Comparison of ENCODE assay signal across 8 cellular contexts in genomic region chr7:150737265-150738055, GRCh38. TPM values are rescaled to one million over a fixed set of nuclear protein-coding genes. Genes with fewer than 3 reads are reported as not detected.
A peak's percentile ranks its signal among the peaks of the same experiment; 100 is the strongest.
DNase-seq lines count a peak whose midpoint lies in the region; ATAC-seq, FAIRE-seq and TF ChIP-seq lines count a peak whose summit lies in the region.

Gene GIMAP5, plus strand, starts transcription at chr7:150737418. Its CDS starts 3,467 bp downstream, at chr7:150740885.

- H3K9ac ChIP-seq in liver (ENCODE audit: low read depth in 1 of 2, low read length in 2 of 2) (peak within 1 kb of the TSS; percentile 64 to 74), HepG2 (ENCODE audit: insufficient read depth, low read depth, low read length) (no peak within 1 kb of the TSS), mesenchymal stem cell (ENCODE audit: low read length) (no peak within 1 kb of the TSS)

- H4K20me1 ChIP-seq in HepG2 (ENCODE audit: insufficient read depth, low read length), result no peaks in the 10 kb centered on the region

- H3K23ac ChIP-seq in mesenchymal stem cell (ENCODE audit: low read length in 2 of 2), result no peak within 1 kb of the TSS

- H2BK5ac ChIP-seq in mesenchymal stem cell (ENCODE audit: low read depth, low read length, poor library complexity, severe bottlenecking), result no peak within 1 kb of the TSS

- H3K36me3 ChIP-seq in liver (ENCODE audit: control insufficient read depth in 4 of 4, insufficient read depth in 3 of 4, low read depth in 1 of 4, low read length in 3 of 4), result no peaks in the 10 kb centered on the region
- H3K36me3 ChIP-seq in HepG2 (replicated peaks in 1 of 2; ENCODE audit: control insufficient read depth in 1 of 2, insufficient read depth in 2 of 2, low read length in 2 of 2), result no peaks in the 10 kb centered on the region
- peaks cover 0 to 26% (median 16%) of the 10 kb centered on the region in 6 donors for H3K36me3 ChIP-seq in spleen
- no peaks in the 10 kb centered on the region for H3K36me3 ChIP-seq in mesenchymal stem cell (ENCODE audit: control insufficient read depth in 1 of 2, insufficient read depth in 2 of 2, low read depth in 1 of 2, low read length in 2 of 2)

- no peak for DNase-seq in HepG2 (ENCODE audit: low spot score)
- peak in 3 of 5 experiments; percentile 16 to 75 (median 38) for DNase-seq in T-helper 2 cell
- DNase-seq in dorsolateral prefrontal cortex, result no peak
- DNase-seq in spleen, result peak; percentile 85
- DNase-seq in NCI-H524 (lab: John Stamatoyannopoulos, UW), result no peak
- DNase-seq in mesenchymal stem cell, result no peak
- DNase-seq in anterior cingulate cortex (lab: John Stamatoyannopoulos, UW), result no peak

- in situ Hi-C loops in HepG2 (cut with HindIII; ENCODE audit: extremely low pct_ligation_motif_present, low pct_unique_long_range_greater_than_20kb), result no loop called here

- no TSS peak for BruUV-seq in HepG2 (replicated peaks; lab: Mats Ljungman, UMichigan)

- no peaks in the 10 kb centered on the region for H3K79me1 ChIP-seq in mesenchymal stem cell (replicated peaks; ENCODE audit: low read length, poor library complexity, severe bottlenecking)

- H2AK5ac ChIP-seq in mesenchymal stem cell (ENCODE audit: low read length, severe bottlenecking), result no peak within 1 kb of the TSS

- no peak for FAIRE-seq in HepG2 (lab: Jason Lieb, UNC)

- no peak within 1 kb of the TSS for H2BK12ac ChIP-seq in mesenchymal stem cell (ENCODE audit: low read length in 2 of 2)

- H3K9me3 ChIP-seq in liver (ENCODE audit: control insufficient read depth in 4 of 4, low read length in 3 of 4), result no peaks in the 10 kb centered on the region
- H3K9me3 ChIP-seq in HepG2 (ENCODE audit: low read length), result no peaks in the 10 kb centered on the region
- no peaks in the 10 kb centered on the region for H3K9me3 ChIP-seq in spleen
- H3K9me3 ChIP-seq in mesenchymal stem cell (ENCODE audit: control insufficient read depth, low read length), result no peaks in the 10 kb centered on the region

- POLR2A ChIA-PET in HepG2 (lab: Yijun Ruan, JAX), result no interaction called here

- H3K27me3 ChIP-seq in liver (ENCODE audit: control insufficient read depth in 4 of 4, insufficient read depth in 4 of 4, low read length in 3 of 4) (no peaks in the 10 kb centered on the region), HepG2 (ENCODE audit: control insufficient read depth in 1 of 2, insufficient read depth in 2 of 2, low read length in 2 of 2) (peaks cover 1 to 10% of the 10 kb centered on the region in 2 experiments; a peak in 2 of 5 replicates), dorsolateral prefrontal cortex (peaks cover 0 to 23% (median 2%) of the 10 kb centered on the region in 45 donors), spleen (replicated peaks in 1 of 7) (no peaks in the 10 kb centered on the region), mesenchymal stem cell (ENCODE audit: control insufficient read depth in 1 of 2, insufficient read depth in 1 of 2, low read length in 2 of 2) (peaks cover 0 to 13% of the 10 kb centered on the region in 2 experiments)

- no peak for TF ChIP-seq POLR2A in HepG2 (IDR thresholded peaks at IDR 0.05; ENCODE audit: insufficient read depth in 1 of 2, low read depth in 2 of 2, low read length in 2 of 2)
- peak in 1 of 3 donors; percentile 38 for TF ChIP-seq POLR2A in spleen (IDR thresholded peaks at IDR 0.05)

- H2BK15ac ChIP-seq in mesenchymal stem cell (ENCODE audit: low read depth, poor library complexity, severe bottlenecking), result no peak within 1 kb of the TSS

- H3K4me1 ChIP-seq in liver (ENCODE audit: control insufficient read depth in 4 of 4, insufficient read depth in 4 of 4, low read length in 3 of 4), result peaks cover 5 to 15% (median 12%) of the 10 kb centered on the region in 4 donors
- no peaks in the 10 kb centered on the region for H3K4me1 ChIP-seq in HepG2 (ENCODE audit: insufficient read depth, low read length)
- peaks cover 10 to 86% (median 48%) of the 10 kb centered on the region in 6 donors for H3K4me1 ChIP-seq in spleen
- no peaks in the 10 kb centered on the region for H3K4me1 ChIP-seq in mesenchymal stem cell (ENCODE audit: control insufficient read depth, insufficient read depth, low read depth, low read length)

- intact Hi-C loops in HepG2 (cut with micrococcal nuclease; ENCODE audit: unreplicated experiment) (no loop called here), dorsolateral prefrontal cortex (cut with DNase I) (no loop called here), spleen (cut with DNase I; ENCODE audit: low total_unique reads) (loop anchor here (10.0 kb wide), 1 partner anchor 53 kb away; the partner anchor contains the start of gene GIMAP2)

- H3K27ac ChIP-seq in liver (ENCODE audit: low read depth in 1 of 2, low read length in 2 of 2) (peak within 1 kb of the TSS; percentile 21 to 48), HepG2 (ENCODE audit: extremely low read length, insufficient read depth, low read length) (no peak within 1 kb of the TSS), dorsolateral prefrontal cortex (peak within 1 kb of the TSS in 49 of 59 donors; percentile 8 to 86 (median 69)), spleen (peak within 1 kb of the TSS; percentile 51 to 90 (median 86)), mesenchymal stem cell (ENCODE audit: low read length, poor library complexity, severe bottlenecking) (no peak within 1 kb of the TSS)

- H3K4me3 ChIP-seq in liver (ENCODE audit: low read depth in 1 of 3, low read length in 3 of 3) (peak within 1 kb of the TSS; percentile 30 to 59 (median 36)), HepG2 (replicated peaks in 1 of 3; ENCODE audit: insufficient read depth in 1 of 3, low read depth in 2 of 3, low read length in 3 of 3) (no peak within 1 kb of the TSS), dorsolateral prefrontal cortex (peak within 1 kb of the TSS in 58 of 59 donors; percentile 15 to 65 (median 46)), spleen (peak within 1 kb of the TSS; percentile 42 to 84 (median 62)), mesenchymal stem cell (ENCODE audit: insufficient read depth in 1 of 2, low read depth in 1 of 2, low read length in 2 of 2) (no peak within 1 kb of the TSS)

- ATAC-seq in HepG2, result no peak

- H3K79me2 ChIP-seq in HepG2 (ENCODE audit: insufficient read depth, low read length), result no peaks in the 10 kb centered on the region

- no peak within 1 kb of the TSS for H4K91ac ChIP-seq in mesenchymal stem cell (ENCODE audit: low read length)

- H3K14ac ChIP-seq in mesenchymal stem cell (ENCODE audit: low read length in 2 of 2), result no peak within 1 kb of the TSS

- H3K18ac ChIP-seq in mesenchymal stem cell (ENCODE audit: low read depth in 1 of 2, low read length in 2 of 2), result no peak within 1 kb of the TSS

- TF ChIP-seq CTCF in liver (IDR thresholded peaks at IDR 0.05; ENCODE audit: low read depth, low read length, missing input control) (no peak), HepG2 (CRISPR knock-in tag; IDR thresholded peaks at IDR 0.05) (no peak), dorsolateral prefrontal cortex (IDR thresholded peaks at IDR 0.05 in 54 of 56, conservative IDR thresholded peaks at IDR 0.05 in 2 of 56; ENCODE audit: low read depth in 1 of 56, partially characterized antibody in 56 of 56) (no peak), spleen (IDR thresholded peaks at IDR 0.05 in 8 of 11, conservative IDR thresholded peaks at IDR 0.05 in 3 of 11) (no peak)

- no peak within 1 kb of the TSS for H3K4ac ChIP-seq in mesenchymal stem cell (ENCODE audit: low read depth in 1 of 2, low read length in 2 of 2)

- CTCF ChIA-PET in HepG2 (lab: Yijun Ruan, JAX; ENCODE audit: low intra/inter-chr PET ratio, low total read pairs), result no interaction called here

- H4K8ac ChIP-seq in mesenchymal stem cell (ENCODE audit: low read length), result no peak within 1 kb of the TSS

- TF ChIP-seq EP300 in HepG2 (IDR thresholded peaks at IDR 0.05; ENCODE audit: low read depth in 2 of 2, low read length in 2 of 2) (no peak), HepG2 (CRISPR knock-in tag; IDR thresholded peaks at IDR 0.05; ENCODE audit: borderline replicate concordance) (no peak)

- H3K4me2 ChIP-seq in HepG2 (ENCODE audit: low read depth, low read length) (no peak within 1 kb of the TSS), mesenchymal stem cell (ENCODE audit: low read length, poor library complexity, severe bottlenecking) (no peak within 1 kb of the TSS)

- peak in 1 of 2 donors; percentile 27 for TF ChIP-seq RAD21 in liver (IDR thresholded peaks at IDR 0.05)
- no peak for TF ChIP-seq RAD21 in HepG2 (CRISPR knock-in tag; IDR thresholded peaks at IDR 0.05)

- H2BK120ac ChIP-seq in mesenchymal stem cell (ENCODE audit: low read depth, low read length), result no peak within 1 kb of the TSS

- H2AFZ ChIP-seq in HepG2 (ENCODE audit: low read length), result no peak within 1 kb of the TSS
- no peak within 1 kb of the TSS for H2AFZ ChIP-seq in mesenchymal stem cell (ENCODE audit: low read depth, low read length)

- 65% methylated on average over 14 of the region's 14 CpGs for WGBS in liver
- WGBS in HepG2 (ENCODE audit: low lambda C conversion rate), result 19% methylated on average over 9 of the region's 14 CpGs
- 6 to 15% (median 13%) methylated on average over 11 to 14 of the region's 14 CpGs for WGBS in spleen, 5 donors
- WGBS in mesenchymal stem cell, result 70% methylated on average over 14 of the region's 14 CpGs

RNA-seq across cellular contexts. Expression of gene GIMAP5, which starts in this region (rescaled TPM):
- total RNA-seq in liver (10 to 100 TPM; 11.1 to 20.6 TPM), HepG2 (2016; rRNA removed; fragmentation: Illumina TruSeq; extraction: Trizol) (not detected in 2 replicates), dorsolateral prefrontal cortex (10 to 100 TPM in 27 of 120 experiments, 1 to 10 TPM in 93; 2.5 to 28.1 (median 7.3) TPM), spleen (100 to 1,000 TPM in 3 of 7 donors, 10 to 100 TPM in 4; 34.0 to 183 (median 90.6) TPM)
- polyA plus RNA-seq in liver (10 to 100 TPM in 1 of 2 donors, 1 to 10 TPM in 1; 9.7 to 13.0 TPM), HepG2 (2011; rRNA removed) (not detected in 2 replicates), spleen (100 to 1,000 TPM in 1 of 3 donors, 10 to 100 TPM in 2; 70.2 to 114 (median 75.9) TPM)
- total RNA-seq in HepG2 (2016; cell fraction: cytosol; rRNA removed; fragmentation: Illumina TruSeq; extraction: Trizol; ENCODE audit: low read depth), result not detected in 2 replicates
- total RNA-seq in HepG2 (2016; cell fraction: insoluble cytoplasmic fraction; rRNA removed; fragmentation: Illumina TruSeq; extraction: Trizol), result not detected in 2 replicates
- total RNA-seq in HepG2 (2016; cell fraction: membrane; rRNA removed; fragmentation: Illumina TruSeq; extraction: Trizol), result not detected in 2 replicates
- not detected in 2 replicates for total RNA-seq in HepG2 (2016; cell fraction: nucleus; rRNA removed; fragmentation: Illumina TruSeq; extraction: Trizol)
- not detected in 2 replicates for polyA plus RNA-seq in HepG2 (2011; cell fraction: cytosol; rRNA removed)
- not detected in 2 replicates for polyA plus RNA-seq in HepG2 (2011; cell fraction: nucleus; rRNA removed)
- not detected in 2 replicates for polyA plus RNA-seq in HepG2 (2012)
- polyA plus RNA-seq in HepG2 (2016; cell fraction: cytosol; fragmentation: Illumina TruSeq; extraction: Trizol; ENCODE audit: low read depth), result not detected in 2 replicates
- polyA plus RNA-seq in HepG2 (2016; cell fraction: insoluble cytoplasmic fraction; fragmentation: Illumina TruSeq; extraction: Trizol; ENCODE audit: low read depth), result not detected in 2 replicates
- polyA plus RNA-seq in HepG2 (2016; cell fraction: membrane; fragmentation: Illumina TruSeq; extraction: Trizol; ENCODE audit: low read depth), result not detected in 2 replicates
- polyA plus RNA-seq in HepG2 (2016; cell fraction: nucleus; fragmentation: Illumina TruSeq; extraction: Trizol; ENCODE audit: insufficient read depth, low read depth), result not detected in 2 replicates
- polyA minus RNA-seq in HepG2 (2011; rRNA and poly(A)+ RNA removed; ENCODE audit: low replicate concordance), result not detected in 2 replicates
- not detected in 2 replicates for polyA minus RNA-seq in HepG2 (2011; cell fraction: cytosol; rRNA and poly(A)+ RNA removed)
- polyA minus RNA-seq in HepG2 (2011; cell fraction: nucleus; rRNA and poly(A)+ RNA removed), result not detected in 2 replicates
- polyA plus RNA-seq in mesenchymal stem cell (2013, experiment 1 of 2), result not detected
- not detected for polyA plus RNA-seq in mesenchymal stem cell (2013, experiment 2 of 2)

Comparison
In these comparisons a context has a peak if more than half of its experiments do, and no peak if none do; other contexts are left out.
1. RNA of gene GIMAP5 (polyA plus RNA-seq): 70.2 to 114 TPM in spleen and 9.7 to 13.0 TPM in liver; not detected in HepG2; every median in the first group is over 10 times any median in the second.
2. RNA of gene GIMAP5 (polyA plus RNA-seq): 70.2 to 114 TPM in spleen; 9.7 to 13.0 TPM in liver; every median in the first group is over 4 times any median in the second.
3. H3K27ac ChIP-seq: peak in liver (2 of 2), dorsolateral prefrontal cortex (49 of 59) and spleen (8 of 8); none in HepG2 (single experiment) and mesenchymal stem cell (single experiment).
4. H3K4me3 ChIP-seq: peak in liver (3 of 3), dorsolateral prefrontal cortex (58 of 59) and spleen (8 of 8); none in HepG2 (0 of 3) and mesenchymal stem cell (0 of 2).
5. H3K9ac ChIP-seq: peak in liver (2 of 2); none in HepG2 (single experiment) and mesenchymal stem cell (single experiment).
6. DNase-seq: peak in T-helper 2 cell (3 of 5) and spleen (single experiment); none in HepG2 (single experiment), dorsolateral prefrontal cortex (0 of 10), NCI-H524 (0 of 2), mesenchymal stem cell (single experiment) and anterior cingulate cortex (0 of 58).